Comparison of ENCODE assay signal across 8 cellular contexts in the genomic region with DNA sequence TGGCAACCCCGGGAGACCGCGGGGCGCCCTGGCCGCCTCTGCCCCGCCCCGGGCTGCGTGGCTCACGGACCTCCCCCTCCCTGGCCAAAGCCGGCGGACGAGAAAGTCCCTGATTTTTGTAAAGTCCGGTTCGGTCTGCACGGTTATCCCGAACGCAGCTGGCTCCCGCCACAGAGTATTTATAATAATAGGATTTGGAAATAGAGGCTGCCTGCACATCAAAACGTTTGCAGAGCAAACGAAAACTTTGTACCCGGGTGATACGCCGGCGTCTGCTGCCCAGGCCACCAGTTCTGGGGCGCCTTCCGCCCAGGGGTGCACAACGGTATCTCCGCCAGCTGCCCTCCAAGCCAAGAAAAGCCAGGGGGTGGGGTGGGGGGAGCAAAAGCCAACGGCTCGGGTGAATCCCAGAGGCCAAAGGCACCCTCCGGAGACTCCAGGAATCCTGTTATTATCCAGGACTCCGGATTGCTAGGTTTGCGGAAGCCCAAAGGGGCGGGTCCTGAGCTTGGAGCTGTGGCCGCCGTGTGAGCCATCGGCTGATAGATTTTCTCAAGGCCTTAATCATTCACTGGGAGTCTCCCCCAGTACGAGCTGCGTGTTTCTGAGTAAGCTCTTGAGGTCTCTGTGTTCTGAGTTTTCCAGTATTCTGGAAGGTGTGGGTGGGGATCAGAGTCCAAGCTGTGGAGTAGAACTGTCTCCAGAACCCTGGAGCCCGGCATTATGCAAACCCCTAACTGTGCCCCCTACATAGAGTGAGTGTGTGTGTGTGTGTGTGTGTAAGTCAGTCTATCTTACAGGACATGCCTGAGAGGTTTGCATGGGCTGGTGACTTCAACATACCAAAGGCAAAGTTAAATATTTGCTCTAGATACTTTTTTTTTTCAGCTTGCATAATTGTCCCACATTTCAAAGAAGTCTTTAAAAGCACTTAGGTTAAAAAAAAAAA. TPM values are rescaled to one million over a fixed set of nuclear protein-coding genes. Genes with fewer than 3 reads are reported as not detected.
DNase-seq lines count a peak whose midpoint lies in the region; ATAC-seq, FAIRE-seq and TF ChIP-seq lines count a peak whose summit lies in the region.

No MANE protein-coding gene starts in this region.

- peak overlapping the region; percentile 46 for H3K4me3 Mint-ChIP-seq in glutamatergic neuron (ENCODE audit: unreplicated experiment)
- no peak overlapping the region for H3K4me3 Mint-ChIP-seq in effector memory CD8-positive, alpha-beta T cell

- DNase-seq in RCC 7860 (ENCODE audit: low spot score) (peak; percentile 86), glutamatergic neuron (no peak), retina (peak; percentile 67), pons (ENCODE audit: low spot score) (no peak)
- DNase-seq in effector memory CD8-positive, alpha-beta T cell: no peak

- peak; percentile 89 for FAIRE-seq in RCC 7860 (lab: Jason Lieb, UNC)

- no peak for TF ChIP-seq CTCF in glutamatergic neuron (IDR thresholded peaks at IDR 0.05; ENCODE audit: partially characterized antibody, unreplicated experiment)

- ATAC-seq in HG03039 (IDR thresholded peaks at IDR 0.05; ENCODE audit: unreplicated experiment) (no peak), GM18517 (IDR thresholded peaks at IDR 0.05; ENCODE audit: unreplicated experiment) (no peak)
- ATAC-seq in effector memory CD8-positive, alpha-beta T cell (replicated peaks): no peak

- peaks cover 12% of the 10 kb centered on the region for H3K27me3 Mint-ChIP-seq in glutamatergic neuron (ENCODE audit: unreplicated experiment)
- H3K27me3 Mint-ChIP-seq in effector memory CD8-positive, alpha-beta T cell: peaks cover 49 to 66% of the 10 kb centered on the region in 2 donors

- H3K4me1 Mint-ChIP-seq in glutamatergic neuron (ENCODE audit: low read depth, unreplicated experiment): peaks cover 7% of the 10 kb centered on the region
- H3K4me1 Mint-ChIP-seq in effector memory CD8-positive, alpha-beta T cell (ENCODE audit: low read depth in 2 of 2): no peaks in the 10 kb centered on the region

- H3K27ac Mint-ChIP-seq in glutamatergic neuron (ENCODE audit: unreplicated experiment): no peak overlapping the region
- H3K27ac Mint-ChIP-seq in effector memory CD8-positive, alpha-beta T cell: no peak overlapping the region

- H3K9me3 Mint-ChIP-seq in glutamatergic neuron (ENCODE audit: unreplicated experiment): peaks cover 6% of the 10 kb centered on the region
- H3K9me3 Mint-ChIP-seq in effector memory CD8-positive, alpha-beta T cell: no peaks in the 10 kb centered on the region

- no peaks in the 10 kb centered on the region for H3K36me3 Mint-ChIP-seq in glutamatergic neuron (ENCODE audit: unreplicated experiment)
- peaks cover 3% of the 10 kb centered on the region for H3K36me3 Mint-ChIP-seq in effector memory CD8-positive, alpha-beta T cell (ENCODE audit: insufficient read depth)

- H3K4me3 ChIP-seq in GM08714 (ENCODE audit: low read length): peak overlapping the region; percentile 11; the same call in 1 of the 2 replicates

RNA-seq across cellular contexts. Expression of gene SHANK2, which starts 0.7 kb away (rescaled TPM):
- total RNA-seq in glutamatergic neuron (ENCODE audit: unreplicated experiment): 23.0 TPM

Comparison
In these comparisons a context has a peak if more than half of its experiments do, and no peak if none do; other contexts are left out.
1. DNase-seq: peak in RCC 7860 (single experiment) and retina (single experiment); none in glutamatergic neuron (single experiment), pons (single experiment) and effector memory CD8-positive, alpha-beta T cell (0 of 3).